In genomic region chr3:97972976-97973375, GRCh38 we compare ENCODE assay signal across 8 cellular contexts. TPM values are rescaled to one million over a fixed set of nuclear protein-coding genes. Genes with fewer than 3 reads are reported as not detected.
A peak's percentile ranks its signal among the peaks of the same experiment; 100 is the strongest.
DNase-seq lines count a peak whose midpoint lies in the region; ATAC-seq and TF ChIP-seq lines count a peak whose summit lies in the region.

No MANE protein-coding gene starts in this region.

- H3K27ac ChIP-seq in effector memory CD4-positive, alpha-beta T cell (ENCODE audit: insufficient read depth, low read length, poor library complexity, severe bottlenecking) = peak overlapping the region; percentile 58
- peak overlapping the region; percentile 68 for H3K27ac ChIP-seq in rectal smooth muscle tissue (ENCODE audit: low read depth, low read length)

- H3K36me3 Mint-ChIP-seq in Calu3 (ENCODE audit: insufficient read depth, unreplicated experiment) = peaks cover 9% of the 10 kb centered on the region

- ATAC-seq in GM19324 (IDR thresholded peaks at IDR 0.05; ENCODE audit: low FRiP score, unreplicated experiment) (no peak), GM21390 (IDR thresholded peaks at IDR 0.05; ENCODE audit: unreplicated experiment) (no peak)

- H3K9me3 Mint-ChIP-seq in Calu3 (ENCODE audit: low read depth, unreplicated experiment) = no peaks in the 10 kb centered on the region

- CTCF ChIA-PET in Calu3 (lab: Charles Lee) = no interaction called here

- H3K4me3 ChIP-seq in NT2/D1 (ENCODE audit: insufficient read length, low read depth) (no peak overlapping the region), rectal smooth muscle tissue (ENCODE audit: low read length) (peak overlapping the region; percentile 63)
- H3K4me3 ChIP-seq in effector memory CD4-positive, alpha-beta T cell (ENCODE audit: insufficient read depth, low read depth, low read length, poor library complexity, severe bottlenecking) = no peak overlapping the region

- peaks cover 15% of the 10 kb centered on the region for H3K4me1 Mint-ChIP-seq in Calu3 (ENCODE audit: low read depth, unreplicated experiment)

- intact Hi-C loops in Calu3 (cut with micrococcal nuclease; ENCODE audit: unreplicated experiment) = no loop called here

- no peak overlapping the region for H3K27ac Mint-ChIP-seq in Calu3 (ENCODE audit: unreplicated experiment)

- H3K9me3 ChIP-seq in NT2/D1 (ENCODE audit: insufficient read depth, low read length) = no peaks in the 10 kb centered on the region
- no peaks in the 10 kb centered on the region for H3K9me3 ChIP-seq in effector memory CD4-positive, alpha-beta T cell (ENCODE audit: control insufficient read depth, low read length)

- peak overlapping the region; percentile 95 for H3K4me3 Mint-ChIP-seq in Calu3 (ENCODE audit: low read depth, unreplicated experiment)

- TF ChIP-seq CTCF in Calu3 (IDR thresholded peaks at IDR 0.05; ENCODE audit: unreplicated experiment) = no peak

- DNase-seq in Calu3 (no peak), NT2/D1 (ENCODE audit: low read depth, low spot score) (no peak), CD1c-positive myeloid dendritic cell (ENCODE audit: extremely low spot score) (no peak), germinal center (ENCODE audit: low spot score) (no peak)
- DNase-seq in effector memory CD4-positive, alpha-beta T cell = no peak

- H3K36me3 ChIP-seq in NT2/D1 (ENCODE audit: insufficient read depth, insufficient read length, low read length) (no peaks in the 10 kb centered on the region), rectal smooth muscle tissue (ENCODE audit: control insufficient read depth, insufficient read depth, low read length) (no peaks in the 10 kb centered on the region)
- no peaks in the 10 kb centered on the region for H3K36me3 ChIP-seq in effector memory CD4-positive, alpha-beta T cell (ENCODE audit: control insufficient read depth, insufficient read depth, low read length)

- no TSS peak for BruUV-seq in Calu3 (replicated peaks; lab: Mats Ljungman, UMichigan)

- no peaks in the 10 kb centered on the region for H3K27me3 Mint-ChIP-seq in Calu3 (ENCODE audit: unreplicated experiment)

- H3K27me3 ChIP-seq in NT2/D1 (ENCODE audit: insufficient read depth, insufficient read length) (peaks cover 4% of the 10 kb centered on the region), rectal smooth muscle tissue (ENCODE audit: control insufficient read depth, insufficient read depth, low read length) (no peaks in the 10 kb centered on the region)
- H3K27me3 ChIP-seq in effector memory CD4-positive, alpha-beta T cell (replicated peaks; ENCODE audit: control insufficient read depth, insufficient read depth, low read length, poor library complexity, severe bottlenecking) = no peaks in the 10 kb centered on the region

- H3K4me1 ChIP-seq in NT2/D1 (ENCODE audit: insufficient read depth, insufficient read length) (no peaks in the 10 kb centered on the region), rectal smooth muscle tissue (ENCODE audit: control insufficient read depth, insufficient read depth, low read length) (peaks cover 2% of the 10 kb centered on the region)
- peaks cover 19% of the 10 kb centered on the region for H3K4me1 ChIP-seq in effector memory CD4-positive, alpha-beta T cell (ENCODE audit: control insufficient read depth, insufficient read depth, low read length, poor library complexity, severe bottlenecking)

- H3K9ac ChIP-seq in NT2/D1 (ENCODE audit: insufficient read length, low read depth) (peak overlapping the region; percentile 12), rectal smooth muscle tissue (ENCODE audit: low read length) (no peak overlapping the region)

RNA-seq across cellular contexts. Expression of gene RIOX2, which starts 0.7 kb away (rescaled TPM):
- 32.1 and 36.3 TPM in 2 replicates for total RNA-seq in Calu3 (2022)
